8 cellular contexts compared by ENCODE assay signal in the genomic region with DNA sequence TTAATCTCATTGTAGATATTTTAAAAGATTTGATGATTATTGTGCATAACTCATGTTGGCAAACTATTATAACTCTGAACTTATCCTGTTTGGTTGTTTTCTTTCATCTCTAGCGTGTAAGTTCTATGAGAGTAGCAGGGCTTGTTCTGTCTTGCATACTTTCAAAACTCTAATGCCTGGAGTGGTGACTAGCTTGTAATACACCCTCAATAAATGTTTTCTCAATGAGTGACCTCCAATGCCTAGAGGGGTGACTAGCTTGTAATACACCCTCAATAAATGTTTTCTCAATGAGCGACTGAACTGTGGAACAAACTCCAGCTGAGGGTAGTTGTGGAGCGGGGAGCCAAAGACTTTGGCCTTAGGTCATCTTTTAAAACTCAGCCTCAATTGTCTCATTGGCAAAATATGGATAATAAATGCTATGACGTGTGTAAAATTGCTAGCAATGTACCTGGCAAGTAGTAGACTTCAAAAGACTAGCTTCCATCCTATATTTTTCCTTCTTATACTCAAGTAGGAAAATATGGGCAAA. TPM values are rescaled to one million over a fixed set of nuclear protein-coding genes. Genes with fewer than 3 reads are reported as not detected.
DNase-seq lines count a peak whose midpoint lies in the region; ATAC-seq and TF ChIP-seq lines count a peak whose summit lies in the region.

No MANE protein-coding gene starts in this region.

- ATAC-seq in GM23338 = no peak
- no peak for ATAC-seq in SK-N-SH treated with all-trans-retinoic acid at 6 μM for 48 hours

- no peaks in the 10 kb centered on the region for H3K9me2 ChIP-seq in GM23338 (ENCODE audit: insufficient read depth)

- peaks cover 45% of the 10 kb centered on the region for H3K79me2 ChIP-seq in GM23338 (replicated peaks; ENCODE audit: insufficient read depth)

- H3K36me3 Mint-ChIP-seq in GM23338 (ENCODE audit: low read depth) = peaks cover 5% of the 10 kb centered on the region; the same call in 1 of the 3 replicates

- H3K36me3 ChIP-seq in GM23338 (ENCODE audit: insufficient read depth) = no peaks in the 10 kb centered on the region
- peaks cover 0 to 3% (median 0%) of the 10 kb centered on the region in 6 donors for H3K36me3 ChIP-seq in spleen
- no peaks in the 10 kb centered on the region for H3K36me3 ChIP-seq in sigmoid colon

- H3K4me3 Mint-ChIP-seq in GM23338 = peak overlapping the region; percentile 93

- no peaks in the 10 kb centered on the region for H3K9me3 ChIP-seq in spleen
- H3K9me3 ChIP-seq in sigmoid colon = no peaks in the 10 kb centered on the region

- TF ChIP-seq EP300 in sigmoid colon (IDR thresholded peaks at IDR 0.05) = no peak

- 90 to 92% (median 92%) methylated on average over 4 of the region's 4 CpGs for WGBS in spleen, 5 donors
- WGBS in sigmoid colon, 2 donors = 55 to 88% methylated on average over 4 of the region's 4 CpGs

- no peak for TF ChIP-seq CTCF in GM23338 (conservative IDR thresholded peaks at IDR 0.05; ENCODE audit: low read depth in 2 of 2)
- no peak for TF ChIP-seq CTCF in WI38 (IDR thresholded peaks at IDR 0.05; ENCODE audit: low read depth, low read length)
- TF ChIP-seq CTCF in fibroblast of mammary gland (conservative IDR thresholded peaks at IDR 0.05; ENCODE audit: control insufficient read depth, insufficient read depth, low read depth, low read length) = no peak
- no peak for TF ChIP-seq CTCF in spleen (IDR thresholded peaks at IDR 0.05 in 8 of 11, conservative IDR thresholded peaks at IDR 0.05 in 3 of 11)
- no peak for TF ChIP-seq CTCF in sigmoid colon (IDR thresholded peaks at IDR 0.05)
- TF ChIP-seq CTCF in GM20000 (IDR thresholded peaks at IDR 0.05; ENCODE audit: extremely low read depth, missing control alignments) = no peak

- H3F3A ChIP-seq in GM23338 (replicated peaks; ENCODE audit: low read depth) = no peaks in the 10 kb centered on the region

- intact Hi-C loops in spleen (cut with DNase I; ENCODE audit: low total_unique reads) = loop anchor here (10.0 kb wide), 1 partner anchor 93 kb away; no protein-coding TSS in a partner anchor
- intact Hi-C loops in sigmoid colon (cut with DNase I) = loop anchor here (2.0 kb wide), 2 partner anchors 33 to 103 kb away; no protein-coding TSS in a partner anchor

- H3K9me3 Mint-ChIP-seq in GM23338 = no peaks in the 10 kb centered on the region

- H3K27me3 Mint-ChIP-seq in GM23338 (ENCODE audit: insufficient read depth, low read depth, poor library complexity) = peaks cover 7% of the 10 kb centered on the region

- TF ChIP-seq POLR2A in spleen (IDR thresholded peaks at IDR 0.05) (no peak), sigmoid colon (IDR thresholded peaks at IDR 0.05) (no peak)

- peak overlapping the region; percentile 87; the same call in 1 of the 2 replicates for H3K4me2 ChIP-seq in GM23338

- peaks cover 16% of the 10 kb centered on the region for H3K4me1 ChIP-seq in GM23338 (ENCODE audit: insufficient read depth)
- peaks cover 9 to 48% (median 29%) of the 10 kb centered on the region in 6 donors for H3K4me1 ChIP-seq in spleen
- H3K4me1 ChIP-seq in sigmoid colon = peaks cover 0 to 22% (median 18%) of the 10 kb centered on the region in 4 donors

- H3K4me3 ChIP-seq in GM23338 (no peak overlapping the region), WI38 (ENCODE audit: low read depth, low read length) (peak overlapping the region; percentile 65), fibroblast of mammary gland (ENCODE audit: control insufficient read depth, low read depth, low read length) (peak overlapping the region; percentile 82), spleen (peak overlapping the region in 3 of 8 donors; percentile 57 to 85 (median 64)), sigmoid colon (no peak overlapping the region)

- no peak overlapping the region for H3K27ac Mint-ChIP-seq in GM23338

- H3K27me3 ChIP-seq in GM23338 (ENCODE audit: insufficient read depth) = no peaks in the 10 kb centered on the region
- H3K27me3 ChIP-seq in spleen (replicated peaks in 1 of 7) = no peaks in the 10 kb centered on the region
- H3K27me3 ChIP-seq in sigmoid colon = no peaks in the 10 kb centered on the region

- no peak for DNase-seq in GM23338 (ENCODE audit: low spot score)
- DNase-seq in fibroblast of mammary gland (ENCODE audit: low read depth) = peak; percentile 42
- no peak for DNase-seq in spleen
- DNase-seq in sigmoid colon = no peak
- DNase-seq in GM20000 (ENCODE audit: low spot score) = no peak
- DNase-seq in HUDEP-2 (lab: John Stamatoyannopoulos, UW; ENCODE audit: unreplicated experiment in 76 of 76) = no peak

- H2AFZ ChIP-seq in GM23338 = no peak overlapping the region

- peaks cover 39% of the 10 kb centered on the region for H3K4me1 Mint-ChIP-seq in GM23338

- no peaks in the 10 kb centered on the region for H4K20me1 ChIP-seq in GM23338 (replicated peaks; ENCODE audit: insufficient read depth)

- no peak overlapping the region for H3K27ac ChIP-seq in GM23338 (ENCODE audit: low read depth)
- H3K27ac ChIP-seq in spleen = peak overlapping the region in 6 of 8 donors; percentile 89 to 97 (median 96)
- H3K27ac ChIP-seq in sigmoid colon = peak overlapping the region in 2 of 4 donors; percentile 96 to 99

TF ChIP-seq in GM23338, 12 proteins besides CTCF, POLR2A, EP300 and RAD21 (continues in another document):
- TF ChIP-seq, protein P1, sequence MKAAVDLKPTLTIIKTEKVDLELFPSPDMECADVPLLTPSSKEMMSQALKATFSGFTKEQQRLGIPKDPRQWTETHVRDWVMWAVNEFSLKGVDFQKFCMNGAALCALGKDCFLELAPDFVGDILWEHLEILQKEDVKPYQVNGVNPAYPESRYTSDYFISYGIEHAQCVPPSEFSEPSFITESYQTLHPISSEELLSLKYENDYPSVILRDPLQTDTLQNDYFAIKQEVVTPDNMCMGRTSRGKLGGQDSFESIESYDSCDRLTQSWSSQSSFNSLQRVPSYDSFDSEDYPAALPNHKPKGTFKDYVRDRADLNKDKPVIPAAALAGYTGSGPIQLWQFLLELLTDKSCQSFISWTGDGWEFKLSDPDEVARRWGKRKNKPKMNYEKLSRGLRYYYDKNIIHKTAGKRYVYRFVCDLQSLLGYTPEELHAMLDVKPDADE (IDR thresholded peaks at IDR 0.05) = no peak

TF ChIP-seq in SK-N-SH treated with all-trans-retinoic acid at 6 μM for 48 hours, 23 proteins besides CTCF, POLR2A, EP300 and RAD21:
- no peak for TF ChIP-seq ZFP3 (CRISPR knock-in tag; IDR thresholded peaks at IDR 0.05)
- no peak for TF ChIP-seq ZC3H10 (CRISPR knock-in tag; IDR thresholded peaks at IDR 0.05)
- TF ChIP-seq ZNF8 (CRISPR knock-in tag; IDR thresholded peaks at IDR 0.05) = no peak
- TF ChIP-seq, protein P2, sequence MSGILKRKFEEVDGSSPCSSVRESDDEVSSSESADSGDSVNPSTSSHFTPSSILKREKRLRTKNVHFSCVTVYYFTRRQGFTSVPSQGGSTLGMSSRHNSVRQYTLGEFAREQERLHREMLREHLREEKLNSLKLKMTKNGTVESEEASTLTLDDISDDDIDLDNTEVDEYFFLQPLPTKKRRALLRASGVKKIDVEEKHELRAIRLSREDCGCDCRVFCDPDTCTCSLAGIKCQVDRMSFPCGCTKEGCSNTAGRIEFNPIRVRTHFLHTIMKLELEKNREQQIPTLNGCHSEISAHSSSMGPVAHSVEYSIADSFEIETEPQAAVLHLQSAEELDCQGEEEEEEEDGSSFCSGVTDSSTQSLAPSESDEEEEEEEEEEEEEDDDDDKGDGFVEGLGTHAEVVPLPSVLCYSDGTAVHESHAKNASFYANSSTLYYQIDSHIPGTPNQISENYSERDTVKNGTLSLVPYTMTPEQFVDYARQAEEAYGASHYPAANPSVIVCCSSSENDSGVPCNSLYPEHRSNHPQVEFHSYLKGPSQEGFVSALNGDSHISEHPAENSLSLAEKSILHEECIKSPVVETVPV (CRISPR knock-in tag; IDR thresholded peaks at IDR 0.05) = no peak
- no peak for TF ChIP-seq BACH2 (CRISPR knock-in tag; IDR thresholded peaks at IDR 0.05; ENCODE audit: borderline replicate concordance)
- TF ChIP-seq ZNF565 (CRISPR knock-in tag; conservative IDR thresholded peaks at IDR 0.05; ENCODE audit: low read depth) = no peak
- no peak for TF ChIP-seq POU6F1 (CRISPR knock-in tag; IDR thresholded peaks at IDR 0.05; ENCODE audit: borderline replicate concordance, low read depth)

RNA-seq across cellular contexts. Expression of gene GPD2, which starts 1.8 kb away (rescaled TPM):
- total RNA-seq in GM23338 (2014; rRNA removed; shearing (Covaris generic)) = 67.4 and 83.2 TPM in 2 replicates
- polyA plus RNA-seq in GM23338 (2016; fragmentation: Nextera tagmentation; extraction: Ambion mirVana) (7.6 and 9.4 TPM in 2 replicates), spleen (1 to 10 TPM; 3.5 to 7.8 (median 4.8) TPM), sigmoid colon (10 to 100 TPM; 13.2 to 16.4 (median 15.4) TPM)
- total RNA-seq in spleen (10 to 100 TPM; 28.4 to 74.9 (median 32.1) TPM), sigmoid colon (10 to 100 TPM; 15.0 to 44.6 (median 17.9) TPM)

Comparison
In these comparisons a context has a peak if more than half of its experiments do, and no peak if none do; other contexts are left out.
1. H3K4me3 ChIP-seq: peak in WI38 (single experiment) and fibroblast of mammary gland (single experiment); none in GM23338 (single experiment) and sigmoid colon (0 of 4).